Comparison of ENCODE assay signal across 30 cellular contexts in genomic region chr4:157996061-157996460, GRCh38.
DNase-seq lines count a peak whose midpoint lies in the region; ATAC-seq, FAIRE-seq and TF ChIP-seq lines count a peak whose summit lies in the region.
"Had no signal": no experiment of that assay in that cellular context is flagged by ENCODE, and none has a peak within 500 bp of the region (broad histone marks: within the 10 kb centered on the region; RNA-seq: fewer than 3 reads in every experiment).

No MANE protein-coding gene starts in this region.

- H3K9ac ChIP-seq in SK-N-MC (ENCODE audit: insufficient read length), result no peak overlapping the region
- H3K9ac ChIP-seq in mesendoderm (ENCODE audit: low read length), result no peak overlapping the region

- H3K27ac ChIP-seq in A549, result peak overlapping the region; percentile 21 to 74; a peak in 3 of 6 replicates
- peak overlapping the region; percentile 8; the same call in 1 of the 2 replicates for H3K27ac ChIP-seq in SK-N-MC
- no peak overlapping the region for H3K27ac ChIP-seq in mesendoderm (ENCODE audit: low read depth, low read length)
- H3K27ac ChIP-seq in upper lobe of right lung, result no peak overlapping the region
- H3K27ac ChIP-seq: foreskin keratinocyte, RWPE1, suprapubic skin, WERI-Rb-1 had no signal

- no peaks in the 10 kb centered on the region for H3K27me3 Mint-ChIP-seq in endothelial cell (ENCODE audit: unreplicated experiment)
- no peaks in the 10 kb centered on the region for H3K27me3 Mint-ChIP-seq in neural crest cell (ENCODE audit: low read depth)
- H3K27me3 Mint-ChIP-seq: activated CD4-positive, alpha-beta T cell treated with anti-CD3 and anti-CD28 coated beads, Interleukin-2, amount 10 ng/mL, durations not matched to agents 24 days and 14 days; IgD-negative memory B cell had no signal

- DNase-seq in A549 (ENCODE audit: low read depth in 1 of 2, low spot score in 1 of 2) (no peak), SK-N-MC (ENCODE audit: low read depth, low spot score) (no peak), endothelial cell (ENCODE audit: low spot score) (no peak), neural crest cell (ENCODE audit: low read depth, low spot score) (no peak), mesendoderm (no peak), KG1 (lab: John Stamatoyannopoulos, UW) (no peak), upper lobe of right lung (no peak)
- DNase-seq in stimulated activated CD8-positive, alpha-beta memory T cell treated with anti-CD3 and anti-CD28 coated beads, Interleukin-4, amount 100 ng/mL, for 48 hours, result no peak
- DNase-seq: activated CD4-positive, alpha-beta T cell treated with anti-CD3 and anti-CD28 coated beads, Interleukin-2, amount 10 ng/mL, durations not matched to agents 24 days and 14 days; activated naive CD4-positive, alpha-beta T cell treated with anti-CD3 and anti-CD28 coated beads for 36 hours; activated T-cell treated with anti-CD3 and anti-CD28 coated beads, Interleukin-2, amount 50 U/mL, for 48 hours; anterior cingulate cortex; caudate nucleus; foreskin keratinocyte; heart right ventricle; left colon; midbrain; natural killer cell; NCI-H1105 treated with DMSO at 0.1 percent for 48 hours; NCI-H2081 treated with DMSO at 0.1 percent for 48 hours; NCI-H345; NCI-H774; stimulated activated CD4-positive, alpha-beta T cell treated with anti-CD3 and anti-CD28 coated beads, Interleukin-1b, Interleukin-23, amount 100 ng/mL, for 48 hours; WERI-Rb-1 had no signal

- no peak overlapping the region for H2BK15ac ChIP-seq in mesendoderm (replicated peaks; ENCODE audit: low read depth)

- TF ChIP-seq CTCF in A549 (IDR thresholded peaks at IDR 0.05) (no peak), endothelial cell (IDR thresholded peaks at IDR 0.05; ENCODE audit: unreplicated experiment) (no peak), neural crest cell (conservative IDR thresholded peaks at IDR 0.05) (no peak), upper lobe of right lung (IDR thresholded peaks at IDR 0.05) (no peak)

- no peak for ATAC-seq in A549
- ATAC-seq in upper lobe of right lung, result no peak
- ATAC-seq: foreskin keratinocyte, GM12878, heart right ventricle, left colon, natural killer cell had no signal

- H3K9me3 Mint-ChIP-seq in endothelial cell (ENCODE audit: unreplicated experiment) (no peaks in the 10 kb centered on the region), neural crest cell (peaks cover 6% of the 10 kb centered on the region)
- H3K9me3 Mint-ChIP-seq: activated CD4-positive, alpha-beta T cell treated with anti-CD3 and anti-CD28 coated beads, Interleukin-2, amount 10 ng/mL, durations not matched to agents 24 days and 14 days; activated naive CD4-positive, alpha-beta T cell treated with anti-CD3 and anti-CD28 coated beads for 36 hours; IgD-negative memory B cell; T-helper 2 cell treated with Interferon-gamma antibody and Interleukin-4, amounts not matched to agents 5 μg/mL and 100 μg/mL, for 36 hours had no signal

- H3K18ac ChIP-seq in mesendoderm (ENCODE audit: low read length), result no peak overlapping the region

- no peak overlapping the region for H4K8ac ChIP-seq in mesendoderm (ENCODE audit: low read depth, low read length)

- H2BK5ac ChIP-seq in mesendoderm (ENCODE audit: low read length), result no peak overlapping the region

- POLR2A ChIA-PET in A549 (lab: Yijun Ruan, JAX), result no interaction called here

- TF ChIP-seq EP300 in A549 (IDR thresholded peaks at IDR 0.05), result no peak

- H3K36me3 Mint-ChIP-seq in endothelial cell (ENCODE audit: low read depth, unreplicated experiment), result no peaks in the 10 kb centered on the region
- H3K36me3 Mint-ChIP-seq in neural crest cell (ENCODE audit: low read depth), result no peaks in the 10 kb centered on the region
- H3K36me3 Mint-ChIP-seq: IgD-negative memory B cell, natural killer cell had no signal

- no peak for FAIRE-seq in A549 (lab: Jason Lieb, UNC)
- FAIRE-seq: GM12878, urothelium cell line had no signal

- H3K27me3 ChIP-seq in mesendoderm (ENCODE audit: insufficient read depth, low read length, poor library complexity) (no peaks in the 10 kb centered on the region), upper lobe of right lung (no peaks in the 10 kb centered on the region)
- H3K27me3 ChIP-seq: foreskin keratinocyte, heart right ventricle, suprapubic skin had no signal

- peak overlapping the region; percentile 90 for H3K27ac Mint-ChIP-seq in endothelial cell (ENCODE audit: unreplicated experiment)
- H3K27ac Mint-ChIP-seq in neural crest cell (ENCODE audit: unreplicated experiment), result peak overlapping the region; percentile 66
- H3K27ac Mint-ChIP-seq: activated CD4-positive, alpha-beta T cell treated with anti-CD3 and anti-CD28 coated beads, Interleukin-2, amount 10 ng/mL, durations not matched to agents 24 days and 14 days; activated naive CD4-positive, alpha-beta T cell treated with anti-CD3 and anti-CD28 coated beads for 36 hours; IgD-negative memory B cell; natural killer cell; T-helper 2 cell treated with Interferon-gamma antibody and Interleukin-4, amounts not matched to agents 5 μg/mL and 100 μg/mL, for 36 hours had no signal

- TF ChIP-seq RAD21 in A549 (conservative IDR thresholded peaks at IDR 0.05 in 1 of 2, IDR thresholded peaks at IDR 0.05 in 1 of 2), result no peak

- CTCF ChIA-PET in A549 (lab: Yijun Ruan, JAX), result interaction anchor here (1.8 kb wide), 1 partner anchor 197 kb away, joined by 6 read pairs; no protein-coding TSS in a partner anchor

- intact Hi-C loops in upper lobe of right lung (cut with DNase I), result loop anchor here (10.0 kb wide), 1 partner anchor 179 kb away; the partner anchor contains the start of gene GASK1B

- H3K23ac ChIP-seq in mesendoderm (ENCODE audit: low read length), result no peak overlapping the region

- H3K9me3 ChIP-seq in A549 (no peaks in the 10 kb centered on the region), SK-N-MC (ENCODE audit: low read depth, low read length) (no peaks in the 10 kb centered on the region), upper lobe of right lung (no peaks in the 10 kb centered on the region)
- H3K9me3 ChIP-seq: heart right ventricle, suprapubic skin had no signal

- H2AK5ac ChIP-seq in mesendoderm (ENCODE audit: low read length), result no peak overlapping the region

- H3K36me3 ChIP-seq in SK-N-MC (ENCODE audit: insufficient read depth, low read length), result no peaks in the 10 kb centered on the region
- no peaks in the 10 kb centered on the region for H3K36me3 ChIP-seq in mesendoderm (ENCODE audit: control insufficient read depth, insufficient read depth, low read length)
- no peaks in the 10 kb centered on the region for H3K36me3 ChIP-seq in upper lobe of right lung
- H3K36me3 ChIP-seq: heart right ventricle, suprapubic skin, WERI-Rb-1 had no signal

- no peak overlapping the region for H3K4ac ChIP-seq in mesendoderm (ENCODE audit: low read depth, low read length)

- no peak overlapping the region for H4K5ac ChIP-seq in mesendoderm (ENCODE audit: low read length)

- no peak overlapping the region for H3K4me3 Mint-ChIP-seq in endothelial cell (ENCODE audit: unreplicated experiment)
- H3K4me3 Mint-ChIP-seq in neural crest cell, result no peak overlapping the region
- H3K4me3 Mint-ChIP-seq: activated CD4-positive, alpha-beta T cell treated with anti-CD3 and anti-CD28 coated beads, Interleukin-2, amount 10 ng/mL, durations not matched to agents 24 days and 14 days; activated naive CD4-positive, alpha-beta T cell treated with anti-CD3 and anti-CD28 coated beads for 36 hours; IgD-negative memory B cell; natural killer cell; T-helper 2 cell treated with Interferon-gamma antibody and Interleukin-4, amounts not matched to agents 5 μg/mL and 100 μg/mL, for 36 hours had no signal

- no peaks in the 10 kb centered on the region for H3K79me2 ChIP-seq in mesendoderm (ENCODE audit: control insufficient read depth, insufficient read depth, low read length)

- H3K4me1 Mint-ChIP-seq in endothelial cell (ENCODE audit: unreplicated experiment), result peaks cover 46% of the 10 kb centered on the region
- H3K4me1 Mint-ChIP-seq in neural crest cell, result peaks cover 40% of the 10 kb centered on the region
- H3K4me1 Mint-ChIP-seq: activated CD4-positive, alpha-beta T cell treated with anti-CD3 and anti-CD28 coated beads, Interleukin-2, amount 10 ng/mL, durations not matched to agents 24 days and 14 days; IgD-negative memory B cell; natural killer cell had no signal

- WGBS in A549 (ENCODE audit: missing lambda C conversion rate), result 87% methylated on average over 5 of the region's 5 CpGs
- no CpG with 5 or more reads among the region's 5 CpGs for WGBS in mesendoderm (ENCODE audit: extremely low coverage, insufficient coverage, low lambda C conversion rate)

- H3K4me3 ChIP-seq in A549 (no peak overlapping the region), SK-N-MC (no peak overlapping the region), mesendoderm (ENCODE audit: low read length) (no peak overlapping the region), upper lobe of right lung (no peak overlapping the region)
- H3K4me3 ChIP-seq: GM12878, heart right ventricle, suprapubic skin had no signal

- H3K4me1 ChIP-seq in A549, result peaks cover 25% of the 10 kb centered on the region; the same call in 2 of the 3 replicates
- no peaks in the 10 kb centered on the region for H3K4me1 ChIP-seq in mesendoderm (ENCODE audit: control insufficient read depth, low read depth, low read length)
- peaks cover 15% of the 10 kb centered on the region for H3K4me1 ChIP-seq in upper lobe of right lung

- H2BK120ac ChIP-seq in mesendoderm (ENCODE audit: low read depth, low read length), result no peak overlapping the region

- no peaks in the 10 kb centered on the region for H3K79me1 ChIP-seq in mesendoderm (ENCODE audit: low read length)

- H3K56ac ChIP-seq in mesendoderm (ENCODE audit: low read length), result no peak overlapping the region

- H3K4me2 ChIP-seq in A549, result no peak overlapping the region
- H3K4me2 ChIP-seq in mesendoderm (ENCODE audit: low read length), result no peak overlapping the region

- TF ChIP-seq POLR2A in A549 (IDR thresholded peaks at IDR 0.05; ENCODE audit: low read length), result no peak

TF ChIP-seq in A549, 52 proteins besides CTCF, POLR2A, EP300 and RAD21 (continues in another document):
- TF ChIP-seq CBX8 (IDR thresholded peaks at IDR 0.05), result no peak
- TF ChIP-seq PHF8 (IDR thresholded peaks at IDR 0.05; ENCODE audit: borderline replicate concordance, low read depth), result no peak
- no peak for TF ChIP-seq FOSB (CRISPR knock-in tag; IDR thresholded peaks at IDR 0.05)
- TF ChIP-seq HEYL (CRISPR knock-in tag; IDR thresholded peaks at IDR 0.05), result no peak
- TF ChIP-seq ELK1 (IDR thresholded peaks at IDR 0.05; ENCODE audit: low read depth, low read length), result no peak
- TF ChIP-seq NR3C1 (IDR thresholded peaks at IDR 0.05), result no peak
- TF ChIP-seq EHMT2 (IDR thresholded peaks at IDR 0.05; ENCODE audit: low read depth), result no peak
- TF ChIP-seq ZC3H11A (IDR thresholded peaks at IDR 0.05), result no peak

Comparison
In these comparisons a context has a peak if more than half of its experiments do, and no peak if none do; other contexts are left out.
1. H3K27ac ChIP-seq: peak in A549 (2 of 2) and SK-N-MC (single experiment); none in mesendoderm (single experiment) and upper lobe of right lung (single experiment).